Comparison of ENCODE assay signal across 1 cellular context in genomic region chr11:72070486-72070885, GRCh38.
TF ChIP-seq lines count a peak whose summit lies in the region.

No MANE protein-coding gene starts in this region.

TF ChIP-seq in A549, 52 proteins besides CTCF, POLR2A, EP300 and RAD21 (continued from another document):
- TF ChIP-seq FOSB (CRISPR knock-in tag; IDR thresholded peaks at IDR 0.05): no peak
- TF ChIP-seq ZC3H11A (IDR thresholded peaks at IDR 0.05): no peak
- TF ChIP-seq FOXS1 (CRISPR knock-in tag; IDR thresholded peaks at IDR 0.05): no peak
- TF ChIP-seq RCOR1 (IDR thresholded peaks at IDR 0.05; ENCODE audit: low read depth, low read length): no peak
- no peak for TF ChIP-seq NR3C1 (IDR thresholded peaks at IDR 0.05)
- TF ChIP-seq MYC (IDR thresholded peaks at IDR 0.05; ENCODE audit: borderline replicate concordance, low read length): no peak
- TF ChIP-seq TP53 (CRISPR knock-in tag; IDR thresholded peaks at IDR 0.05): no peak
- no peak for TF ChIP-seq REST (IDR thresholded peaks at IDR 0.05)
- TF ChIP-seq HOXB5 (CRISPR knock-in tag; IDR thresholded peaks at IDR 0.05): no peak
- TF ChIP-seq FOSL2 (IDR thresholded peaks at IDR 0.05): no peak
- TF ChIP-seq FOSL2 (CRISPR knock-in tag; IDR thresholded peaks at IDR 0.05): no peak
